27 cellular contexts compared by ENCODE assay signal in genomic region chr2:61582191-61582590, GRCh38. TPM values are rescaled to one million over a fixed set of nuclear protein-coding genes. Genes with fewer than 3 reads are reported as not detected.
A peak's percentile ranks its signal among the peaks of the same experiment; 100 is the strongest.
DNase-seq lines count a peak whose midpoint lies in the region; ATAC-seq and TF ChIP-seq lines count a peak whose summit lies in the region.
"Had no signal": no experiment of that assay in that cellular context is flagged by ENCODE, and none has a peak within 500 bp of the region (broad histone marks: within the 10 kb centered on the region; RNA-seq: fewer than 3 reads in every experiment).

No MANE protein-coding gene starts in this region.

- H3K4me3 Mint-ChIP-seq in activated CD8-positive, alpha-beta T cell treated with anti-CD3 and anti-CD28 coated beads, Interleukin-2, amount 10 ng/mL, durations not matched to agents 7 days and 5 days, result no peak overlapping the region
- H3K4me3 Mint-ChIP-seq: mesothelial cell of epicardium, natural killer cell had no signal

- no peaks in the 10 kb centered on the region for H3K27me3 ChIP-seq in SK-N-SH (ENCODE audit: insufficient read depth)
- no peaks in the 10 kb centered on the region for H3K27me3 ChIP-seq in PC-3 (ENCODE audit: low read length)
- H3K27me3 ChIP-seq in parathyroid adenoma (ENCODE audit: control insufficient read depth, insufficient read depth, low read length), result no peaks in the 10 kb centered on the region
- H3K27me3 ChIP-seq: body of pancreas, gastrocnemius medialis, right lobe of liver, upper lobe of left lung had no signal

- no peak for TF ChIP-seq EP300 in SK-N-SH (IDR thresholded peaks at IDR 0.05; ENCODE audit: borderline replicate concordance in 1 of 2, low read depth in 1 of 2, low read length in 1 of 2)

- no peak overlapping the region for H3K9ac ChIP-seq in SK-N-SH
- H3K9ac ChIP-seq in PC-3 (ENCODE audit: low read length), result no peak overlapping the region
- H3K9ac ChIP-seq in parathyroid adenoma, result no peak overlapping the region

- POLR2A ChIA-PET in SK-N-SH (lab: Yijun Ruan, JAX) (no interaction called here), PC-3 (lab: Charles Lee; ENCODE audit: unreplicated experiment) (no interaction called here)
- POLR2A ChIA-PET in activated CD8-positive, alpha-beta T cell treated with anti-CD3 and anti-CD28 coated beads, Interleukin-2, amount 10 ng/mL, durations not matched to agents 7 days and 5 days (lab: Charles Lee), result no interaction called here

- TF ChIP-seq RAD21 in SK-N-SH (IDR thresholded peaks at IDR 0.05; ENCODE audit: low read length), result no peak

- H3K36me3 ChIP-seq in SK-N-SH (replicated peaks in 1 of 2; ENCODE audit: control insufficient read depth in 1 of 2, insufficient read depth in 2 of 2, low read length in 1 of 2) (no peaks in the 10 kb centered on the region), PC-3 (ENCODE audit: low read depth, low read length) (no peaks in the 10 kb centered on the region), parathyroid adenoma (ENCODE audit: control insufficient read depth, insufficient read depth, low read length) (no peaks in the 10 kb centered on the region)
- H3K36me3 ChIP-seq: gastrocnemius medialis, right lobe of liver, upper lobe of left lung had no signal

- H4K20me1 ChIP-seq in SK-N-SH (ENCODE audit: insufficient read depth), result no peaks in the 10 kb centered on the region
- no peaks in the 10 kb centered on the region for H4K20me1 ChIP-seq in PC-3 (ENCODE audit: low read length)

- H3K9me2 ChIP-seq in SK-N-SH, result no peaks in the 10 kb centered on the region
- H3K9me2 ChIP-seq in PC-3 (replicated peaks; ENCODE audit: low read length), result no peaks in the 10 kb centered on the region

- H3K9me3 ChIP-seq in SK-N-SH (no peaks in the 10 kb centered on the region), PC-3 (ENCODE audit: low read length) (no peaks in the 10 kb centered on the region), parathyroid adenoma (ENCODE audit: control insufficient read depth, low read length) (no peaks in the 10 kb centered on the region)
- H3K9me3 ChIP-seq: body of pancreas, gastrocnemius medialis, right lobe of liver, upper lobe of left lung had no signal

- H3K27ac ChIP-seq in SK-N-SH (ENCODE audit: low read depth in 2 of 2, low read length in 1 of 2) (no peak overlapping the region), PC-3 (ENCODE audit: low read length) (no peak overlapping the region), parathyroid adenoma (no peak overlapping the region)
- H3K27ac ChIP-seq: 22Rv1, body of pancreas, gastrocnemius medialis, right lobe of liver, SK-N-MC, upper lobe of left lung, VCaP had no signal

- H3K4me2 ChIP-seq in SK-N-SH (no peak overlapping the region), PC-3 (ENCODE audit: low read length) (no peak overlapping the region), parathyroid adenoma (ENCODE audit: low read length) (no peak overlapping the region)

- H3K4me1 ChIP-seq in SK-N-SH (ENCODE audit: control insufficient read depth in 1 of 2, insufficient read depth in 2 of 2, low read depth in 1 of 2, low read length in 1 of 2) (no peaks in the 10 kb centered on the region), PC-3 (ENCODE audit: insufficient read depth, low read length) (no peaks in the 10 kb centered on the region), parathyroid adenoma (no peaks in the 10 kb centered on the region)
- H3K4me1 ChIP-seq: body of pancreas, gastrocnemius medialis, right lobe of liver, upper lobe of left lung had no signal

- no peaks in the 10 kb centered on the region for H3K36me3 Mint-ChIP-seq in activated CD8-positive, alpha-beta T cell treated with anti-CD3 and anti-CD28 coated beads, Interleukin-2, amount 10 ng/mL, durations not matched to agents 7 days and 5 days (ENCODE audit: low read depth)
- H3K36me3 Mint-ChIP-seq: mesothelial cell of epicardium, natural killer cell had no signal

- H3K9me3 Mint-ChIP-seq in activated CD8-positive, alpha-beta T cell treated with anti-CD3 and anti-CD28 coated beads, Interleukin-2, amount 10 ng/mL, durations not matched to agents 7 days and 5 days (ENCODE audit: insufficient read depth), result no peaks in the 10 kb centered on the region
- H3K9me3 Mint-ChIP-seq: mesothelial cell of epicardium, natural killer cell had no signal

- no TSS peak for BruUV-seq in PC-3 (replicated peaks; lab: Mats Ljungman, UMichigan)

- CTCF ChIA-PET in SK-N-SH (lab: Yijun Ruan, JAX), result no interaction called here
- CTCF ChIA-PET in PC-3 (lab: Charles Lee), result no interaction called here
- CTCF ChIA-PET in activated CD8-positive, alpha-beta T cell treated with anti-CD3 and anti-CD28 coated beads, Interleukin-2, amount 10 ng/mL, durations not matched to agents 7 days and 5 days (lab: Charles Lee), result no interaction called here

- peak overlapping the region; percentile 27 for H2AFZ ChIP-seq in SK-N-SH (ENCODE audit: low read depth)
- H2AFZ ChIP-seq in PC-3 (ENCODE audit: low read length), result peak overlapping the region; percentile 33
- H2AFZ ChIP-seq in parathyroid adenoma, result peak overlapping the region; percentile 46

- DNase-seq in SK-N-SH, result no peak
- peak; percentile 17 for DNase-seq in PC-3
- DNase-seq in iPS DF 19.7 (ENCODE audit: low read depth, low spot score), result peak; percentile 91
- no peak for DNase-seq in hippocampal formation (lab: John Stamatoyannopoulos, UW)
- DNase-seq in stimulated activated naive CD4-positive, alpha-beta T cell treated with Interleukin-2 at 50 U/mL for 16 hours (lab: John Stamatoyannopoulos, UW), result no peak
- DNase-seq in activated CD8-positive, alpha-beta T cell treated with anti-CD3 and anti-CD28 coated beads, Interleukin-2, amount 10 ng/mL, durations not matched to agents 7 days and 5 days, result no peak
- DNase-seq: activated CD8-positive, alpha-beta memory T cell treated with anti-CD3 and anti-CD28 coated beads, Interleukin-2, amount 50 U/mL, for 4 hours; activated effector memory CD4-positive, alpha-beta T cell treated with Interleukin-2 at 50 U/mL for 16 hours; AML-193; body of pancreas; effector CD4-positive, alpha-beta T cell; gastrocnemius medialis; natural killer cell; NCI-H1092; NCI-H2029; NK-92 treated with Interleukin-12 subunit alpha and Interleukin-12 subunit beta, amount 100 ng/mL, for 24 hours; right lobe of liver; RPMI8226; upper lobe of left lung had no signal

- no peaks in the 10 kb centered on the region for H3K4me1 Mint-ChIP-seq in activated CD8-positive, alpha-beta T cell treated with anti-CD3 and anti-CD28 coated beads, Interleukin-2, amount 10 ng/mL, durations not matched to agents 7 days and 5 days (ENCODE audit: low read depth)
- H3K4me1 Mint-ChIP-seq: mesothelial cell of epicardium, natural killer cell had no signal

- H3K79me2 ChIP-seq in SK-N-SH (ENCODE audit: insufficient read depth), result no peaks in the 10 kb centered on the region
- no peaks in the 10 kb centered on the region for H3K79me2 ChIP-seq in PC-3 (ENCODE audit: low read length)
- H3K79me2 ChIP-seq in parathyroid adenoma, result no peaks in the 10 kb centered on the region

- H3K27ac Mint-ChIP-seq in activated CD8-positive, alpha-beta T cell treated with anti-CD3 and anti-CD28 coated beads, Interleukin-2, amount 10 ng/mL, durations not matched to agents 7 days and 5 days, result no peak overlapping the region
- H3K27ac Mint-ChIP-seq: mesothelial cell of epicardium, natural killer cell had no signal

- WGBS in SK-N-SH (ENCODE audit: low lambda C conversion rate), result 65% methylated on average over 3 of the region's 3 CpGs

- no peaks in the 10 kb centered on the region for H3F3A ChIP-seq in SK-N-SH (replicated peaks; ENCODE audit: insufficient read depth)
- H3F3A ChIP-seq in PC-3 (ENCODE audit: low read length, unreplicated experiment), result no peaks in the 10 kb centered on the region

- no peak overlapping the region for H3K4me3 ChIP-seq in SK-N-SH (ENCODE audit: low read depth in 2 of 2, low read length in 1 of 2)
- no peak overlapping the region for H3K4me3 ChIP-seq in PC-3 (ENCODE audit: low read length)
- H3K4me3 ChIP-seq in parathyroid adenoma (ENCODE audit: low read depth, low read length), result no peak overlapping the region
- H3K4me3 ChIP-seq: body of pancreas, gastrocnemius medialis, right lobe of liver, SK-N-MC, upper lobe of left lung had no signal

- TF ChIP-seq CTCF in SK-N-SH (IDR thresholded peaks at IDR 0.05) (no peak), PC-3 (conservative IDR thresholded peaks at IDR 0.05; ENCODE audit: low read depth, low read length) (no peak), parathyroid adenoma (IDR thresholded peaks at IDR 0.05) (no peak)

- ATAC-seq in SK-N-SH treated with all-trans-retinoic acid at 6 μM for 48 hours (no peak), PC-3 (no peak)
- ATAC-seq in activated CD8-positive, alpha-beta T cell treated with anti-CD3 and anti-CD28 coated beads, Interleukin-2, amount 10 ng/mL, durations not matched to agents 7 days and 5 days, result no peak
- ATAC-seq: body of pancreas, esophagus mucosa, gastrocnemius medialis, left lobe of liver, natural killer cell, right lobe of liver had no signal

- H3K27me3 Mint-ChIP-seq in activated CD8-positive, alpha-beta T cell treated with anti-CD3 and anti-CD28 coated beads, Interleukin-2, amount 10 ng/mL, durations not matched to agents 7 days and 5 days (ENCODE audit: low read depth), result no peaks in the 10 kb centered on the region

- intact Hi-C loops in PC-3 (cut with micrococcal nuclease), result no loop called here

TF ChIP-seq in SK-N-SH, 30 proteins besides CTCF, POLR2A, EP300 and RAD21 (continues in another document):
- TF ChIP-seq MEF2A (IDR thresholded peaks at IDR 0.05; ENCODE audit: borderline replicate concordance, low read depth) (no peak), GABPA (IDR thresholded peaks at IDR 0.05; ENCODE audit: low read depth) (no peak), RCOR1 (IDR thresholded peaks at IDR 0.05; ENCODE audit: low read length) (no peak)

TF ChIP-seq in SK-N-SH treated with all-trans-retinoic acid at 6 μM for 48 hours, 23 proteins besides CTCF, POLR2A, EP300 and RAD21 (continues in another document):
- TF ChIP-seq, protein P1, sequence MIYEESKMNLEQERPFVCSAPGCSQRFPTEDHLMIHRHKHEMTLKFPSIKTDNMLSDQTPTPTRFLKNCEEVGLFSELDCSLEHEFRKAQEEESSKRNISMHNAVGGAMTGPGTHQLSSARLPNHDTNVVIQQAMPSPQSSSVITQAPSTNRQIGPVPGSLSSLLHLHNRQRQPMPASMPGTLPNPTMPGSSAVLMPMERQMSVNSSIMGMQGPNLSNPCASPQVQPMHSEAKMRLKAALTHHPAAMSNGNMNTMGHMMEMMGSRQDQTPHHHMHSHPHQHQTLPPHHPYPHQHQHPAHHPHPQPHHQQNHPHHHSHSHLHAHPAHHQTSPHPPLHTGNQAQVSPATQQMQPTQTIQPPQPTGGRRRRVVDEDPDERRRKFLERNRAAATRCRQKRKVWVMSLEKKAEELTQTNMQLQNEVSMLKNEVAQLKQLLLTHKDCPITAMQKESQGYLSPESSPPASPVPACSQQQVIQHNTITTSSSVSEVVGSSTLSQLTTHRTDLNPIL (CRISPR knock-in tag; IDR thresholded peaks at IDR 0.05; ENCODE audit: low read depth), result no peak
- no peak for TF ChIP-seq GLIS3 (CRISPR knock-in tag; IDR thresholded peaks at IDR 0.05)

RNA-seq across cellular contexts. Expression of gene XPO1, which starts 44.0 kb away (rescaled TPM):
- 61.0 and 73.3 TPM in 2 replicates for polyA plus RNA-seq in SK-N-SH (2012; rRNA removed)
- 63.0 and 66.3 TPM in 2 replicates for polyA plus RNA-seq in SK-N-SH (2012; cell fraction: cytosol; rRNA removed)
- 70.3 and 179 TPM in 2 replicates for polyA plus RNA-seq in SK-N-SH (2012; cell fraction: nucleus; rRNA removed)
- total RNA-seq in PC-3 (2014; rRNA removed), result 138 and 170 TPM in 2 replicates
- total RNA-seq in activated CD8-positive, alpha-beta T cell treated with anti-CD3 and anti-CD28 coated beads, Interleukin-2, amount 10 ng/mL, durations not matched to agents 7 days and 5 days, result 100 to 1,000 TPM; 208 to 226 TPM

Comparison
In these comparisons a context has a peak if more than half of its experiments do, and no peak if none do; other contexts are left out.
1. DNase-seq: peak in PC-3 (single experiment) and iPS DF 19.7 (single experiment); none in SK-N-SH (single experiment), hippocampal formation (0 of 2), stimulated activated naive CD4-positive, alpha-beta T cell treated with Interleukin-2 at 50 U/mL for 16 hours (single experiment) and activated CD8-positive, alpha-beta T cell treated with anti-CD3 and anti-CD28 coated beads, Interleukin-2, amount 10 ng/mL, durations not matched to agents 7 days and 5 days (single experiment).
2. Peak in every context shown above with its lines, with median percentiles within 50 percentile points of each other: H2AFZ ChIP-seq.